Comparison of ENCODE assay signal across 16 cellular contexts in genomic region chr5:171855265-171855664, GRCh38.
DNase-seq lines count a peak whose midpoint lies in the region; ATAC-seq, FAIRE-seq and TF ChIP-seq lines count a peak whose summit lies in the region.
"Had no signal": no experiment of that assay in that cellular context is flagged by ENCODE, and none has a peak within 500 bp of the region (broad histone marks: within the 10 kb centered on the region; RNA-seq: fewer than 3 reads in every experiment).

No MANE protein-coding gene starts in this region.

- H3K27ac ChIP-seq in HepG2 (ENCODE audit: extremely low read length, insufficient read depth, low read length) (no peak overlapping the region), right lobe of liver (no peak overlapping the region)

- H3K27ac Mint-ChIP-seq in effector memory CD8-positive, alpha-beta T cell, result peak overlapping the region; percentile 11 to 14
- peak overlapping the region; percentile 1 to 12 for H3K27ac Mint-ChIP-seq in natural killer cell treated with Interleukin-12 subunit alpha and Interleukin-12 subunit beta and Interleukin-15 and Interleukin-18, amount 100 ng/mL, for 72 hours
- H3K27ac Mint-ChIP-seq in stimulated activated naive B cell treated with anti-CD40 and anti-IgM and Interleukin-4, amounts not matched to agents 10 μg/mL and 1 μg/mL and 100 μg/mL, for 72 hours, result peak overlapping the region; percentile 81

- no peak for FAIRE-seq in HepG2 (lab: Jason Lieb, UNC)
- FAIRE-seq: GM12892, H1 had no signal

- 0 out of 2 replicates have a peak, but pooled peaks cover 2% of the 10 kb centered on the region for H4K20me1 ChIP-seq in HepG2 (ENCODE audit: insufficient read depth, low read length)

- TF ChIP-seq POLR2A in HepG2 (IDR thresholded peaks at IDR 0.05; ENCODE audit: insufficient read depth in 1 of 2, low read depth in 2 of 2, low read length in 2 of 2) (no peak), right lobe of liver (IDR thresholded peaks at IDR 0.05) (no peak)

- 0 out of 5 replicates have a peak, but pooled peaks cover 0 to 3% of the 10 kb centered on the region in 2 experiments for H3K36me3 ChIP-seq in HepG2 (replicated peaks in 1 of 2; ENCODE audit: control insufficient read depth in 1 of 2, insufficient read depth in 2 of 2, low read length in 2 of 2)
- H3K36me3 ChIP-seq in right lobe of liver, result no peaks in the 10 kb centered on the region
- H3K36me3 ChIP-seq: HAP-1 had no signal

- no peaks in the 10 kb centered on the region for H3K27me3 Mint-ChIP-seq in effector memory CD8-positive, alpha-beta T cell
- H3K27me3 Mint-ChIP-seq in natural killer cell treated with Interleukin-12 subunit alpha and Interleukin-12 subunit beta and Interleukin-15 and Interleukin-18, amount 100 ng/mL, for 72 hours, result no peaks in the 10 kb centered on the region
- no peaks in the 10 kb centered on the region for H3K27me3 Mint-ChIP-seq in stimulated activated naive B cell treated with anti-CD40 and anti-IgM and Interleukin-4, amounts not matched to agents 10 μg/mL and 1 μg/mL and 100 μg/mL, for 72 hours
- H3K27me3 Mint-ChIP-seq: CD8-positive, alpha-beta memory T cell had no signal

- no peaks in the 10 kb centered on the region for H3K9me3 Mint-ChIP-seq in effector memory CD8-positive, alpha-beta T cell
- H3K9me3 Mint-ChIP-seq in natural killer cell treated with Interleukin-12 subunit alpha and Interleukin-12 subunit beta and Interleukin-15 and Interleukin-18, amount 100 ng/mL, for 72 hours, result no peaks in the 10 kb centered on the region
- peaks cover 0 to 2% of the 10 kb centered on the region in 2 donors for H3K9me3 Mint-ChIP-seq in stimulated activated naive B cell treated with anti-CD40 and anti-IgM and Interleukin-4, amounts not matched to agents 10 μg/mL and 1 μg/mL and 100 μg/mL, for 72 hours

- H3K4me1 ChIP-seq in HepG2 (ENCODE audit: insufficient read depth, low read length) (0 out of 2 replicates have a peak, but pooled peaks cover 4% of the 10 kb centered on the region), right lobe of liver (no peaks in the 10 kb centered on the region)
- H3K4me1 ChIP-seq: Caco-2, HAP-1 had no signal

- H3K4me3 ChIP-seq in HepG2 (replicated peaks in 1 of 3; ENCODE audit: insufficient read depth in 1 of 3, low read depth in 2 of 3, low read length in 3 of 3) (no peak overlapping the region), right lobe of liver (no peak overlapping the region)
- H3K4me3 ChIP-seq: HAP-1 had no signal

- TF ChIP-seq CTCF in HepG2 (CRISPR knock-in tag; IDR thresholded peaks at IDR 0.05) (no peak), right lobe of liver (IDR thresholded peaks at IDR 0.05) (no peak)

- no peak for TF ChIP-seq RAD21 in HepG2 (CRISPR knock-in tag; IDR thresholded peaks at IDR 0.05)

- intact Hi-C loops in HepG2 (cut with micrococcal nuclease; ENCODE audit: unreplicated experiment), result no loop called here
- intact Hi-C loops in right lobe of liver (cut with DNase I), result no loop called here

- no peak for TF ChIP-seq EP300 in HepG2 (IDR thresholded peaks at IDR 0.05; ENCODE audit: low read depth in 2 of 2, low read length in 2 of 2)
- TF ChIP-seq EP300 in HepG2 (CRISPR knock-in tag; IDR thresholded peaks at IDR 0.05; ENCODE audit: borderline replicate concordance), result no peak

- no peak overlapping the region for H3K4me3 Mint-ChIP-seq in effector memory CD8-positive, alpha-beta T cell
- no peak overlapping the region for H3K4me3 Mint-ChIP-seq in natural killer cell treated with Interleukin-12 subunit alpha and Interleukin-12 subunit beta and Interleukin-15 and Interleukin-18, amount 100 ng/mL, for 72 hours
- H3K4me3 Mint-ChIP-seq in stimulated activated naive B cell treated with anti-CD40 and anti-IgM and Interleukin-4, amounts not matched to agents 10 μg/mL and 1 μg/mL and 100 μg/mL, for 72 hours, result no peak overlapping the region
- H3K4me3 Mint-ChIP-seq: CD8-positive, alpha-beta memory T cell had no signal

- POLR2A ChIA-PET in HepG2 (lab: Yijun Ruan, JAX), result no interaction called here

- no peaks in the 10 kb centered on the region for H3K36me3 Mint-ChIP-seq in effector memory CD8-positive, alpha-beta T cell (ENCODE audit: insufficient read depth)
- no peaks in the 10 kb centered on the region for H3K36me3 Mint-ChIP-seq in natural killer cell treated with Interleukin-12 subunit alpha and Interleukin-12 subunit beta and Interleukin-15 and Interleukin-18, amount 100 ng/mL, for 72 hours
- peaks cover 36 to 59% of the 10 kb centered on the region in 2 donors for H3K36me3 Mint-ChIP-seq in stimulated activated naive B cell treated with anti-CD40 and anti-IgM and Interleukin-4, amounts not matched to agents 10 μg/mL and 1 μg/mL and 100 μg/mL, for 72 hours

- H3K79me2 ChIP-seq in HepG2 (ENCODE audit: insufficient read depth, low read length), result no peaks in the 10 kb centered on the region

- CTCF ChIA-PET in HepG2 (lab: Yijun Ruan, JAX; ENCODE audit: low intra/inter-chr PET ratio, low total read pairs), result no interaction called here

- ATAC-seq in HepG2, result no peak
- ATAC-seq in right lobe of liver, result no peak
- ATAC-seq in effector memory CD8-positive, alpha-beta T cell (replicated peaks), result no peak
- ATAC-seq in natural killer cell treated with Interleukin-12 subunit alpha and Interleukin-12 subunit beta and Interleukin-15 and Interleukin-18, amount 100 ng/mL, for 72 hours, result no peak
- no peak for ATAC-seq in stimulated activated naive B cell treated with anti-CD40 and anti-IgM and Interleukin-4, amounts not matched to agents 10 μg/mL and 1 μg/mL and 100 μg/mL, for 72 hours (replicated peaks)

- no peak overlapping the region for H3K9ac ChIP-seq in HepG2 (ENCODE audit: insufficient read depth, low read depth, low read length)

- H3K4me2 ChIP-seq in HepG2 (ENCODE audit: low read depth, low read length), result no peak overlapping the region

- BruUV-seq in HepG2 (replicated peaks; lab: Mats Ljungman, UMichigan), result no TSS peak

- DNase-seq in HepG2 (ENCODE audit: low spot score) (no peak), right lobe of liver (no peak), NCI-H2196 treated with DMSO at 0.1 percent for 48 hours (lab: John Stamatoyannopoulos, UW; ENCODE audit: unreplicated experiment) (no peak), NCI-H748 (lab: John Stamatoyannopoulos, UW; ENCODE audit: unreplicated experiment) (no peak)
- DNase-seq in effector memory CD8-positive, alpha-beta T cell, result no peak
- DNase-seq in natural killer cell treated with Interleukin-12 subunit alpha and Interleukin-12 subunit beta and Interleukin-15 and Interleukin-18, amount 100 ng/mL, for 72 hours (ENCODE audit: low spot score), result no peak
- no peak for DNase-seq in stimulated activated naive B cell treated with anti-CD40 and anti-IgM and Interleukin-4, amounts not matched to agents 10 μg/mL and 1 μg/mL and 100 μg/mL, for 72 hours
- no peak for DNase-seq in stimulated activated CD4-positive, alpha-beta T cell treated with anti-CD3 and anti-CD28 coated beads, Interleukin-2, amount 100 ng/mL, for 24 hours
- DNase-seq: ACHN, C1 segment of cervical spinal cord, Caco-2, GDM1 had no signal

- peaks cover 9 to 28% of the 10 kb centered on the region in 2 donors for H3K4me1 Mint-ChIP-seq in effector memory CD8-positive, alpha-beta T cell (ENCODE audit: low read depth in 2 of 2)
- H3K4me1 Mint-ChIP-seq in natural killer cell treated with Interleukin-12 subunit alpha and Interleukin-12 subunit beta and Interleukin-15 and Interleukin-18, amount 100 ng/mL, for 72 hours (ENCODE audit: low read depth in 2 of 2), result peaks cover 28 to 29% of the 10 kb centered on the region in 2 donors
- H3K4me1 Mint-ChIP-seq in stimulated activated naive B cell treated with anti-CD40 and anti-IgM and Interleukin-4, amounts not matched to agents 10 μg/mL and 1 μg/mL and 100 μg/mL, for 72 hours, result peaks cover 16 to 32% of the 10 kb centered on the region in 2 donors

- H3K9me3 ChIP-seq in HepG2 (ENCODE audit: low read length) (no peaks in the 10 kb centered on the region), right lobe of liver (no peaks in the 10 kb centered on the region)
- H3K9me3 ChIP-seq: Caco-2, HAP-1 had no signal

- in situ Hi-C loops in HepG2 (cut with HindIII; ENCODE audit: extremely low pct_ligation_motif_present, low pct_unique_long_range_greater_than_20kb), result no loop called here

- no peak overlapping the region for H2AFZ ChIP-seq in HepG2 (ENCODE audit: low read length)

- H3K27me3 ChIP-seq in HepG2 (ENCODE audit: control insufficient read depth in 1 of 2, insufficient read depth in 2 of 2, low read length in 2 of 2) (no peaks in the 10 kb centered on the region), right lobe of liver (no peaks in the 10 kb centered on the region)

- 82% methylated on average over 3 of the region's 3 CpGs for WGBS in HepG2 (ENCODE audit: low lambda C conversion rate)
- 89% methylated on average over 3 of the region's 3 CpGs for WGBS in right lobe of liver (ENCODE audit: insufficient coverage, low coverage, low lambda C conversion rate, missing lambda C conversion rate)

TF ChIP-seq in HepG2, 621 proteins besides CTCF, POLR2A, EP300 and RAD21:
- TF ChIP-seq ZNF329 (CRISPR knock-in tag; IDR thresholded peaks at IDR 0.05; ENCODE audit: low read depth) (peak; percentile 91), ZNF850 (CRISPR knock-in tag; conservative IDR thresholded peaks at IDR 0.05) (no peak), EED (CRISPR knock-in tag; IDR thresholded peaks at IDR 0.05) (no peak)

Comparison
In these comparisons a context has a peak if more than half of its experiments do, and no peak if none do; other contexts are left out.
1. H3K27ac Mint-ChIP-seq: peak in every context shown above with its lines; median percentile 81 in stimulated activated naive B cell treated with anti-CD40 and anti-IgM and Interleukin-4, amounts not matched to agents 10 μg/mL and 1 μg/mL and 100 μg/mL, for 72 hours; 12 in effector memory CD8-positive, alpha-beta T cell; 6 in natural killer cell treated with Interleukin-12 subunit alpha and Interleukin-12 subunit beta and Interleukin-15 and Interleukin-18, amount 100 ng/mL, for 72 hours.